In genomic region chr16:16982614-16983013, GRCh38 we compare ENCODE assay signal across 14 cellular contexts.
"Had no signal": no experiment of that assay in that cellular context is flagged by ENCODE, and none has a peak within 500 bp of the region (broad histone marks: within the 10 kb centered on the region; RNA-seq: fewer than 3 reads in every experiment).

No MANE protein-coding gene starts in this region.

- ATAC-seq: gastrocnemius medialis, heart right ventricle had no signal

- H3K9me3 Mint-ChIP-seq: nephron had no signal

- H3K4me3 ChIP-seq: ascending aorta, breast epithelium, gastrocnemius medialis, heart right ventricle, thoracic aorta had no signal

- H3K4me1 Mint-ChIP-seq: nephron had no signal

- H3K27ac ChIP-seq: ascending aorta, breast epithelium, gastrocnemius medialis, heart right ventricle, thoracic aorta had no signal

- H3K27me3 ChIP-seq: ascending aorta, breast epithelium, gastrocnemius medialis had no signal

- H3K4me1 ChIP-seq: ascending aorta, breast epithelium, gastrocnemius medialis, heart right ventricle had no signal

- DNase-seq: activated CD4-positive, CD25-positive, alpha-beta regulatory T cell treated with anti-CD3 and anti-CD28 coated beads, Interleukin-2, amount 50 U/mL, for 72 hours; activated naive CD4-positive, alpha-beta T cell; activated T-cell treated with anti-CD3 and anti-CD28 coated beads for 4 hours; gastrocnemius medialis; heart right ventricle; nucleus accumbens; posterior cingulate gyrus; retina; stimulated activated CD4-positive, alpha-beta T cell treated with anti-CD3 and anti-CD28 coated beads, Interleukin-12 subunit alpha, Interleukin-12 subunit beta, amount 100 ng/mL, for 4 hours; stimulated activated CD4-positive, alpha-beta T cell treated with anti-CD3 and anti-CD28 coated beads, Interleukin-2, amount 100 ng/mL, for 24 hours had no signal

- H3K27ac Mint-ChIP-seq: nephron had no signal

- H3K4me3 Mint-ChIP-seq: nephron had no signal
